Comparison of ENCODE assay signal across 1 cellular context in genomic region chr9:83355024-83355444, GRCh38.
TF ChIP-seq lines count a peak whose summit lies in the region.

No MANE protein-coding gene starts in this region.

TF ChIP-seq in K562, 482 proteins besides CTCF, POLR2A, EP300 and RAD21:
- TF ChIP-seq ZHX1 (conservative IDR thresholded peaks at IDR 0.05; ENCODE audit: low read length): no peak
- no peak for TF ChIP-seq ETV6 (IDR thresholded peaks at IDR 0.05; ENCODE audit: borderline replicate concordance in 1 of 2, low read depth in 2 of 2, low read length in 1 of 2)
- TF ChIP-seq ETV6 (CRISPR knock-in tag; IDR thresholded peaks at IDR 0.05; ENCODE audit: borderline replicate concordance): no peak
- TF ChIP-seq NBN (IDR thresholded peaks at IDR 0.05; ENCODE audit: low read depth): no peak
- TF ChIP-seq HSF4 (CRISPR knock-in tag; IDR thresholded peaks at IDR 0.05; ENCODE audit: borderline replicate concordance): no peak
- no peak for TF ChIP-seq HDAC3 (IDR thresholded peaks at IDR 0.05; ENCODE audit: borderline replicate concordance, partially characterized antibody)
- TF ChIP-seq MIER1 (IDR thresholded peaks at IDR 0.05; ENCODE audit: low read depth): peak; percentile 65; the same call in 1 of the 2 replicates
- TF ChIP-seq ZNF23 (CRISPR knock-in tag; IDR thresholded peaks at IDR 0.05): no peak
- TF ChIP-seq CHD4 (IDR thresholded peaks at IDR 0.05; ENCODE audit: insufficient read depth, insufficient replicate concordance, low read depth, low read length, poor library complexity, severe bottlenecking): no peak
- TF ChIP-seq EHMT2 (IDR thresholded peaks at IDR 0.05): peak; percentile 76
- no peak for TF ChIP-seq FOXK2 (conservative IDR thresholded peaks at IDR 0.05 in 1 of 2, IDR thresholded peaks at IDR 0.05 in 1 of 2; ENCODE audit: low read depth in 2 of 2)
- no peak for TF ChIP-seq KDM4B (IDR thresholded peaks at IDR 0.05; ENCODE audit: borderline replicate concordance in 2 of 2, low read depth in 1 of 2)
- no peak for TF ChIP-seq ZNF436 (CRISPR knock-in tag; IDR thresholded peaks at IDR 0.05)
- TF ChIP-seq PTRF (tag; IDR thresholded peaks at IDR 0.05): no peak
- TF ChIP-seq, protein P1, sequence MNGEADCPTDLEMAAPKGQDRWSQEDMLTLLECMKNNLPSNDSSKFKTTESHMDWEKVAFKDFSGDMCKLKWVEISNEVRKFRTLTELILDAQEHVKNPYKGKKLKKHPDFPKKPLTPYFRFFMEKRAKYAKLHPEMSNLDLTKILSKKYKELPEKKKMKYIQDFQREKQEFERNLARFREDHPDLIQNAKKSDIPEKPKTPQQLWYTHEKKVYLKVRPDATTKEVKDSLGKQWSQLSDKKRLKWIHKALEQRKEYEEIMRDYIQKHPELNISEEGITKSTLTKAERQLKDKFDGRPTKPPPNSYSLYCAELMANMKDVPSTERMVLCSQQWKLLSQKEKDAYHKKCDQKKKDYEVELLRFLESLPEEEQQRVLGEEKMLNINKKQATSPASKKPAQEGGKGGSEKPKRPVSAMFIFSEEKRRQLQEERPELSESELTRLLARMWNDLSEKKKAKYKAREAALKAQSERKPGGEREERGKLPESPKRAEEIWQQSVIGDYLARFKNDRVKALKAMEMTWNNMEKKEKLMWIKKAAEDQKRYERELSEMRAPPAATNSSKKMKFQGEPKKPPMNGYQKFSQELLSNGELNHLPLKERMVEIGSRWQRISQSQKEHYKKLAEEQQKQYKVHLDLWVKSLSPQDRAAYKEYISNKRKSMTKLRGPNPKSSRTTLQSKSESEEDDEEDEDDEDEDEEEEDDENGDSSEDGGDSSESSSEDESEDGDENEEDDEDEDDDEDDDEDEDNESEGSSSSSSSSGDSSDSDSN (IDR thresholded peaks at IDR 0.05; ENCODE audit: borderline replicate concordance in 1 of 2, low read depth in 2 of 2, low read length in 2 of 2): no peak
- TF ChIP-seq FOSL1 (tag; conservative IDR thresholded peaks at IDR 0.05): no peak
- peak; percentile 79 for TF ChIP-seq REST (CRISPR knock-in tag; IDR thresholded peaks at IDR 0.05; ENCODE audit: low read depth)
- TF ChIP-seq MCM3 (IDR thresholded peaks at IDR 0.05): no peak
- no peak for TF ChIP-seq STAG1 (CRISPR knock-in tag; IDR thresholded peaks at IDR 0.05; ENCODE audit: borderline replicate concordance)
TF ChIP-seq in K562: peak in this region for 3.
